ENCODE assay signal across 20 cellular contexts in genomic region chr4:181140037-181140603, GRCh38.
"Had no signal": no experiment of that assay in that cellular context is flagged by ENCODE, and none has a peak within 500 bp of the region (broad histone marks: within the 10 kb centered on the region; RNA-seq: fewer than 3 reads in every experiment).

No MANE protein-coding gene starts in this region.

- H3K27me3 Mint-ChIP-seq: memory B cell; natural killer cell treated with Interleukin-12 subunit alpha and Interleukin-12 subunit beta and Interleukin-15 and Interleukin-18, amount 100 ng/mL, for 72 hours had no signal

- H3K27ac Mint-ChIP-seq: activated naive CD4-positive, alpha-beta T cell treated with anti-CD3 and anti-CD28 coated beads, Interleukin-2, amount 50 U/mL, for 72 hours; activated T-helper 17 cell treated with anti-CD3 and anti-CD28 coated beads, Interleukin-2, amount 50 U/mL, for 72 hours; memory B cell; natural killer cell treated with Interleukin-12 subunit alpha and Interleukin-12 subunit beta and Interleukin-15 and Interleukin-18, amount 100 ng/mL, for 72 hours had no signal

- H3K4me1 Mint-ChIP-seq: activated T-helper 17 cell treated with anti-CD3 and anti-CD28 coated beads, Interleukin-2, amount 50 U/mL, for 72 hours; memory B cell had no signal

- H3K27me3 ChIP-seq: adrenal gland, ascending aorta, breast epithelium, foreskin keratinocyte, ovary, upper lobe of right lung had no signal

- H3K9me3 Mint-ChIP-seq: activated naive CD4-positive, alpha-beta T cell treated with anti-CD3 and anti-CD28 coated beads, Interleukin-2, amount 50 U/mL, for 72 hours; activated T-helper 17 cell treated with anti-CD3 and anti-CD28 coated beads, Interleukin-2, amount 50 U/mL, for 72 hours; memory B cell; natural killer cell treated with Interleukin-12 subunit alpha and Interleukin-12 subunit beta and Interleukin-15 and Interleukin-18, amount 100 ng/mL, for 72 hours had no signal

- H3K27ac ChIP-seq: adrenal gland, ascending aorta, breast epithelium, coronary artery, foreskin keratinocyte, ovary, prostate gland, spleen, upper lobe of right lung, WERI-Rb-1 had no signal

- H3K4me3 ChIP-seq: adrenal gland, ascending aorta, breast epithelium, coronary artery, ovary, prostate gland, spleen, upper lobe of right lung had no signal

- H3K4me1 ChIP-seq: adrenal gland, ascending aorta, breast epithelium, foreskin keratinocyte, prostate gland, spleen, upper lobe of right lung had no signal

- H3K9me3 ChIP-seq: adrenal gland, ascending aorta, breast epithelium, ovary, prostate gland, spleen, upper lobe of right lung had no signal

- H3K36me3 Mint-ChIP-seq: activated naive CD4-positive, alpha-beta T cell treated with anti-CD3 and anti-CD28 coated beads, Interleukin-2, amount 50 U/mL, for 72 hours; memory B cell; natural killer cell treated with Interleukin-12 subunit alpha and Interleukin-12 subunit beta and Interleukin-15 and Interleukin-18, amount 100 ng/mL, for 72 hours had no signal

- H3K4me3 Mint-ChIP-seq: activated T-helper 17 cell treated with anti-CD3 and anti-CD28 coated beads, Interleukin-2, amount 50 U/mL, for 72 hours; memory B cell; natural killer cell treated with Interleukin-12 subunit alpha and Interleukin-12 subunit beta and Interleukin-15 and Interleukin-18, amount 100 ng/mL, for 72 hours had no signal

- DNase-seq: activated CD4-positive, alpha-beta T cell treated with anti-CD3 and anti-CD28 coated beads, Interleukin-2, amount 50 U/mL, for 1 hour; activated CD4-positive, CD25-positive, alpha-beta regulatory T cell treated with anti-CD3 and anti-CD28 coated beads, Interleukin-2, amount 50 U/mL, for 72 hours; activated T-cell treated with anti-CD3 and anti-CD28 coated beads, Interleukin-2, amount 50 U/mL, for 1 hour; adrenal gland; foreskin keratinocyte; left colon; ovary; spleen; stimulated activated CD4-positive, alpha-beta T cell treated with anti-CD3 and anti-CD28 coated beads, Interleukin-4, amount 100 ng/mL, for 1 hour; stimulated activated naive CD8-positive, alpha-beta T cell treated with anti-CD3 and anti-CD28 coated beads, Interleukin-15, Interleukin-2, amounts not matched to agents 100 U/mL and 50 U/mL, for 24 hours; upper lobe of right lung; WERI-Rb-1 had no signal

- ATAC-seq: activated naive CD4-positive, alpha-beta T cell treated with anti-CD3 and anti-CD28 coated beads, Interleukin-2, amount 50 U/mL, for 72 hours; activated T-helper 17 cell treated with anti-CD3 and anti-CD28 coated beads, Interleukin-2, amount 50 U/mL, for 72 hours; foreskin keratinocyte; left colon; natural killer cell treated with Interleukin-12 subunit alpha and Interleukin-12 subunit beta and Interleukin-15 and Interleukin-18, amount 100 ng/mL, for 72 hours; stimulated activated naive CD8-positive, alpha-beta T cell treated with anti-CD3 and anti-CD28 coated beads, Interleukin-15, Interleukin-2, amounts not matched to agents 100 U/mL and 50 U/mL, for 24 hours; upper lobe of right lung had no signal

- H3K36me3 ChIP-seq: adrenal gland, ascending aorta, breast epithelium, ovary, prostate gland, spleen, upper lobe of right lung, WERI-Rb-1 had no signal
